In genomic region chr5:177369050-177369912, GRCh38 we compare ENCODE assay signal across 1 cellular context.
TF ChIP-seq lines count a peak whose summit lies in the region.

No MANE protein-coding gene starts in this region.

TF ChIP-seq in Ishikawa, 13 proteins besides CTCF, POLR2A, EP300 and RAD21 (continued from another document):
- TF ChIP-seq REST (IDR thresholded peaks at IDR 0.05; ENCODE audit: low read depth) (no peak), ZBTB7A (IDR thresholded peaks at IDR 0.05; ENCODE audit: low read depth) (no peak), TAF1 (IDR thresholded peaks at IDR 0.05; ENCODE audit: low read depth) (no peak), CREB1 (IDR thresholded peaks at IDR 0.05; ENCODE audit: low read depth) (no peak), MAX (IDR thresholded peaks at IDR 0.05) (no peak)
TF ChIP-seq in Ishikawa: peak in this region for 0.
